In genomic region chr14:33357225-33358010, GRCh38 we compare ENCODE assay signal across 17 cellular contexts.
DNase-seq lines count a peak whose midpoint lies in the region; ATAC-seq, FAIRE-seq and TF ChIP-seq lines count a peak whose summit lies in the region.
"Had no signal": no experiment of that assay in that cellular context is flagged by ENCODE, and none has a peak within 500 bp of the region (broad histone marks: within the 10 kb centered on the region; RNA-seq: fewer than 3 reads in every experiment).

No MANE protein-coding gene starts in this region.

- H2BK5ac ChIP-seq in neuronal stem cell (ENCODE audit: low read length): no peak overlapping the region

- no peak for TF ChIP-seq POLR2A in K562 (conservative IDR thresholded peaks at IDR 0.05)

- H4K20me1 ChIP-seq in K562 (replicated peaks; ENCODE audit: control insufficient read depth, insufficient read depth, low read length): no peaks in the 10 kb centered on the region

- H3K9me3 ChIP-seq in K562 (replicated peaks; ENCODE audit: control insufficient read depth, insufficient read depth, low read depth, low read length) (no peaks in the 10 kb centered on the region), neuronal stem cell (replicated peaks in 1 of 2; ENCODE audit: control insufficient read depth in 2 of 2, insufficient read depth in 1 of 2, low read depth in 1 of 2, low read length in 2 of 2) (no peaks in the 10 kb centered on the region)

- H3K4me3 ChIP-seq in K562 (no peak overlapping the region), neuronal stem cell (ENCODE audit: low read length in 2 of 2) (no peak overlapping the region)
- H3K4me3 ChIP-seq: PC-9 had no signal

- no peak overlapping the region for H3K18ac ChIP-seq in neuronal stem cell (ENCODE audit: low read length)

- FAIRE-seq in K562 (lab: Jason Lieb, UNC): no peak
- FAIRE-seq: endothelial cell of umbilical vein had no signal

- no peaks in the 10 kb centered on the region for H3K79me1 ChIP-seq in neuronal stem cell (ENCODE audit: low read depth, low read length)

- no peak overlapping the region for H2BK120ac ChIP-seq in neuronal stem cell (ENCODE audit: low read depth, low read length)

- H3K36me3 ChIP-seq in K562 (ENCODE audit: control insufficient read depth, insufficient read depth, low read length) (no peaks in the 10 kb centered on the region), neuronal stem cell (replicated peaks in 1 of 2; ENCODE audit: control insufficient read depth in 2 of 2, insufficient read depth in 2 of 2, low read length in 2 of 2) (peaks cover 0 to 17% of the 10 kb centered on the region in 2 donors)

- H4K8ac ChIP-seq in neuronal stem cell (ENCODE audit: low read depth, low read length): no peak overlapping the region

- TF ChIP-seq EP300 in K562 (IDR thresholded peaks at IDR 0.05; ENCODE audit: low read length): no peak

- H3K27me3 ChIP-seq in K562 (ENCODE audit: control insufficient read depth in 2 of 2, insufficient read depth in 2 of 2, low read length in 2 of 2) (no peaks in the 10 kb centered on the region), neuronal stem cell (ENCODE audit: control insufficient read depth in 3 of 3, insufficient read depth in 3 of 3, low read depth in 1 of 3, low read length in 3 of 3) (no peaks in the 10 kb centered on the region)

- no peaks in the 10 kb centered on the region for H3K79me2 ChIP-seq in K562 (ENCODE audit: control insufficient read depth, insufficient read depth, low read length)

- peak; percentile 30 for DNase-seq in NCI-H1105 (lab: John Stamatoyannopoulos, UW)
- DNase-seq in NCI-H1105 treated with DMSO at 0.1 percent for 48 hours (lab: John Stamatoyannopoulos, UW): no peak
- peak; percentile 99 for DNase-seq in NCI-H2029 treated with DMSO at 0.1 percent for 48 hours (lab: John Stamatoyannopoulos, UW)
- peak in 1 of 4 experiments; percentile 8 for DNase-seq in K562 (ENCODE audit: extremely low read depth in 1 of 4, low spot score in 3 of 4)
- DNase-seq in neuronal stem cell (ENCODE audit: low spot score): no peak
- no peak for DNase-seq in HuH-7 (ENCODE audit: low spot score)
- DNase-seq in HPDE6-E6E7 (ENCODE audit: extremely low spot score): no peak
- DNase-seq: 8988T, activated B cell treated with CpG ODN at 0.5 μM for 24 hours, DND-41, foreskin keratinocyte, NCI-H226, PC-9, T-cell, trophoblast cell had no signal

- H4K91ac ChIP-seq in neuronal stem cell (ENCODE audit: low read depth, low read length, poor library complexity): no peak overlapping the region

- H2AK5ac ChIP-seq in neuronal stem cell (ENCODE audit: low read depth, low read length): peak overlapping the region; percentile 17

- no peak overlapping the region for H2BK12ac ChIP-seq in neuronal stem cell (ENCODE audit: low read length)

- TF ChIP-seq CTCF in K562 (IDR thresholded peaks at IDR 0.05 in 2 of 3, conservative IDR thresholded peaks at IDR 0.05 in 1 of 3; ENCODE audit: insufficient read depth in 2 of 3, low read depth in 1 of 3, low read length in 3 of 3): no peak

- WGBS in K562 (ENCODE audit: insufficient coverage, low coverage, missing lambda C conversion rate): 18% methylated on average over 8 of the region's 8 CpGs
- WGBS in neuronal stem cell (ENCODE audit: extremely low coverage in 2 of 2, insufficient read length in 2 of 2, insufficient replicate concordance in 1 of 2), 2 donors: no CpG with 5 or more reads among the region's 8 CpGs

- intact Hi-C loops in K562 (cut with micrococcal nuclease): no loop called here

- CTCF ChIA-PET in K562 (lab: Yijun Ruan, JAX; ENCODE audit: low intra/inter-chr PET ratio): no interaction called here

- POLR2A ChIA-PET in K562 (lab: Yijun Ruan, JAX): interaction anchor here (1.1 kb wide), 1 partner anchor 19 kb away, joined by 3 read pairs; no protein-coding TSS in a partner anchor

- in situ Hi-C loops in K562 (cut with MboI): no loop called here

- H2AFZ ChIP-seq in K562 (ENCODE audit: low read depth, low read length) (no peak overlapping the region), neuronal stem cell (ENCODE audit: low read length) (no peak overlapping the region)
- H2AFZ ChIP-seq: PC-9 had no signal

- no peak for TF ChIP-seq RAD21 in K562 (CRISPR knock-in tag; conservative IDR thresholded peaks at IDR 0.05 in 1 of 2, IDR thresholded peaks at IDR 0.05 in 1 of 2)

- no peak overlapping the region for H3K4ac ChIP-seq in neuronal stem cell (ENCODE audit: low read length)

- no peak overlapping the region for H3K23ac ChIP-seq in neuronal stem cell (ENCODE audit: low read depth, low read length, poor library complexity)

- no TSS peak for BruUV-seq in K562 (replicated peaks; lab: Mats Ljungman, UMichigan)

- no peak overlapping the region for H2BK15ac ChIP-seq in neuronal stem cell (ENCODE audit: low read length)

- H3K9ac ChIP-seq in K562 (ENCODE audit: insufficient read depth in 1 of 2, low read depth in 2 of 2, low read length in 2 of 2) (no peak overlapping the region), neuronal stem cell (ENCODE audit: low read depth, low read length, poor library complexity) (no peak overlapping the region)

- ATAC-seq in K562: peak; percentile 39; the same call in 2 of the 3 replicates
- ATAC-seq in GM21447 (IDR thresholded peaks at IDR 0.05; ENCODE audit: unreplicated experiment): no peak
- ATAC-seq: foreskin keratinocyte, T-cell had no signal

- H3K27ac ChIP-seq in K562 (ENCODE audit: extremely low read depth, low read depth, low read length): no peak overlapping the region
- no peak overlapping the region for H3K27ac ChIP-seq in neuronal stem cell (replicated peaks; ENCODE audit: low read length)
- H3K27ac ChIP-seq: foreskin keratinocyte, PC-9 had no signal

- no peak overlapping the region for H3K14ac ChIP-seq in neuronal stem cell (ENCODE audit: low read length)

- H3K4me2 ChIP-seq in K562 (ENCODE audit: insufficient read depth, low read length) (no peak overlapping the region), neuronal stem cell (ENCODE audit: insufficient read depth, low read length, poor library complexity, severe bottlenecking) (no peak overlapping the region)
- H3K4me2 ChIP-seq: PC-9 had no signal

- no peaks in the 10 kb centered on the region for H3K9me1 ChIP-seq in K562 (ENCODE audit: control insufficient read depth, insufficient read depth, low read length)

- H3K4me1 ChIP-seq in K562 (replicated peaks in 1 of 2; ENCODE audit: control insufficient read depth in 2 of 2, insufficient read depth in 2 of 2, low read length in 2 of 2): peaks cover 8 to 21% of the 10 kb centered on the region in 2 experiments; a peak in 4 of 5 replicates
- peaks cover 11 to 13% of the 10 kb centered on the region in 2 donors for H3K4me1 ChIP-seq in neuronal stem cell (ENCODE audit: control insufficient read depth in 2 of 2, insufficient read depth in 1 of 2, low read depth in 1 of 2, low read length in 2 of 2)
- H3K4me1 ChIP-seq: foreskin keratinocyte had no signal

TF ChIP-seq in K562, 482 proteins besides CTCF, POLR2A, EP300 and RAD21 (continues in another document):
- TF ChIP-seq IRF1 (CRISPR knock-in tag; IDR thresholded peaks at IDR 0.05; ENCODE audit: borderline replicate concordance): no peak
- TF ChIP-seq NFIC (IDR thresholded peaks at IDR 0.05): peak; percentile 53; the same call in 1 of the 2 replicates
- TF ChIP-seq ZNF408 (CRISPR knock-in tag; IDR thresholded peaks at IDR 0.05; ENCODE audit: low read depth): no peak
- no peak for TF ChIP-seq TSHZ1 (CRISPR knock-in tag; IDR thresholded peaks at IDR 0.05)
- no peak for TF ChIP-seq SREBF1 (IDR thresholded peaks at IDR 0.05; ENCODE audit: borderline replicate concordance, low read depth, low read length)
- TF ChIP-seq BDP1 (IDR thresholded peaks at IDR 0.05; ENCODE audit: insufficient read depth, insufficient read length): no peak
- no peak for TF ChIP-seq E2F5 (CRISPR knock-in tag; IDR thresholded peaks at IDR 0.05)
- TF ChIP-seq ETV1 (tag; conservative IDR thresholded peaks at IDR 0.05; ENCODE audit: low read depth): no peak

Comparison
In these comparisons a context has a peak if more than half of its experiments do, and no peak if none do; other contexts are left out.
1. DNase-seq: peak in NCI-H1105 (single experiment) and NCI-H2029 treated with DMSO at 0.1 percent for 48 hours (single experiment); none in NCI-H1105 treated with DMSO at 0.1 percent for 48 hours (single experiment), neuronal stem cell (single experiment), HuH-7 (single experiment) and HPDE6-E6E7 (single experiment).